ENCODE assay signal across 2 cellular contexts in genomic region chr18:3796434-3796833, GRCh38.
TF ChIP-seq lines count a peak whose summit lies in the region.

No MANE protein-coding gene starts in this region.

TF ChIP-seq in H1, 55 proteins besides CTCF, POLR2A, EP300 and RAD21:
- no peak for TF ChIP-seq NANOG (IDR thresholded peaks at IDR 0.05; ENCODE audit: insufficient read depth, low read depth, low read length, poor library complexity, severe bottlenecking)
- TF ChIP-seq TEAD4 (IDR thresholded peaks at IDR 0.05; ENCODE audit: low read depth, low read length), result no peak
- TF ChIP-seq FOSL1 (IDR thresholded peaks at IDR 0.05; ENCODE audit: insufficient read depth, low read depth, low read length), result no peak
- no peak for TF ChIP-seq ZNF274 (IDR thresholded peaks at IDR 0.05; ENCODE audit: borderline replicate concordance, extremely low read depth, low read length)
- no peak for TF ChIP-seq CEBPB (IDR thresholded peaks at IDR 0.05; ENCODE audit: low read depth, low read length)
- TF ChIP-seq NRF1 (IDR thresholded peaks at IDR 0.05; ENCODE audit: low read depth, low read length), result no peak
- TF ChIP-seq, protein P1, sequence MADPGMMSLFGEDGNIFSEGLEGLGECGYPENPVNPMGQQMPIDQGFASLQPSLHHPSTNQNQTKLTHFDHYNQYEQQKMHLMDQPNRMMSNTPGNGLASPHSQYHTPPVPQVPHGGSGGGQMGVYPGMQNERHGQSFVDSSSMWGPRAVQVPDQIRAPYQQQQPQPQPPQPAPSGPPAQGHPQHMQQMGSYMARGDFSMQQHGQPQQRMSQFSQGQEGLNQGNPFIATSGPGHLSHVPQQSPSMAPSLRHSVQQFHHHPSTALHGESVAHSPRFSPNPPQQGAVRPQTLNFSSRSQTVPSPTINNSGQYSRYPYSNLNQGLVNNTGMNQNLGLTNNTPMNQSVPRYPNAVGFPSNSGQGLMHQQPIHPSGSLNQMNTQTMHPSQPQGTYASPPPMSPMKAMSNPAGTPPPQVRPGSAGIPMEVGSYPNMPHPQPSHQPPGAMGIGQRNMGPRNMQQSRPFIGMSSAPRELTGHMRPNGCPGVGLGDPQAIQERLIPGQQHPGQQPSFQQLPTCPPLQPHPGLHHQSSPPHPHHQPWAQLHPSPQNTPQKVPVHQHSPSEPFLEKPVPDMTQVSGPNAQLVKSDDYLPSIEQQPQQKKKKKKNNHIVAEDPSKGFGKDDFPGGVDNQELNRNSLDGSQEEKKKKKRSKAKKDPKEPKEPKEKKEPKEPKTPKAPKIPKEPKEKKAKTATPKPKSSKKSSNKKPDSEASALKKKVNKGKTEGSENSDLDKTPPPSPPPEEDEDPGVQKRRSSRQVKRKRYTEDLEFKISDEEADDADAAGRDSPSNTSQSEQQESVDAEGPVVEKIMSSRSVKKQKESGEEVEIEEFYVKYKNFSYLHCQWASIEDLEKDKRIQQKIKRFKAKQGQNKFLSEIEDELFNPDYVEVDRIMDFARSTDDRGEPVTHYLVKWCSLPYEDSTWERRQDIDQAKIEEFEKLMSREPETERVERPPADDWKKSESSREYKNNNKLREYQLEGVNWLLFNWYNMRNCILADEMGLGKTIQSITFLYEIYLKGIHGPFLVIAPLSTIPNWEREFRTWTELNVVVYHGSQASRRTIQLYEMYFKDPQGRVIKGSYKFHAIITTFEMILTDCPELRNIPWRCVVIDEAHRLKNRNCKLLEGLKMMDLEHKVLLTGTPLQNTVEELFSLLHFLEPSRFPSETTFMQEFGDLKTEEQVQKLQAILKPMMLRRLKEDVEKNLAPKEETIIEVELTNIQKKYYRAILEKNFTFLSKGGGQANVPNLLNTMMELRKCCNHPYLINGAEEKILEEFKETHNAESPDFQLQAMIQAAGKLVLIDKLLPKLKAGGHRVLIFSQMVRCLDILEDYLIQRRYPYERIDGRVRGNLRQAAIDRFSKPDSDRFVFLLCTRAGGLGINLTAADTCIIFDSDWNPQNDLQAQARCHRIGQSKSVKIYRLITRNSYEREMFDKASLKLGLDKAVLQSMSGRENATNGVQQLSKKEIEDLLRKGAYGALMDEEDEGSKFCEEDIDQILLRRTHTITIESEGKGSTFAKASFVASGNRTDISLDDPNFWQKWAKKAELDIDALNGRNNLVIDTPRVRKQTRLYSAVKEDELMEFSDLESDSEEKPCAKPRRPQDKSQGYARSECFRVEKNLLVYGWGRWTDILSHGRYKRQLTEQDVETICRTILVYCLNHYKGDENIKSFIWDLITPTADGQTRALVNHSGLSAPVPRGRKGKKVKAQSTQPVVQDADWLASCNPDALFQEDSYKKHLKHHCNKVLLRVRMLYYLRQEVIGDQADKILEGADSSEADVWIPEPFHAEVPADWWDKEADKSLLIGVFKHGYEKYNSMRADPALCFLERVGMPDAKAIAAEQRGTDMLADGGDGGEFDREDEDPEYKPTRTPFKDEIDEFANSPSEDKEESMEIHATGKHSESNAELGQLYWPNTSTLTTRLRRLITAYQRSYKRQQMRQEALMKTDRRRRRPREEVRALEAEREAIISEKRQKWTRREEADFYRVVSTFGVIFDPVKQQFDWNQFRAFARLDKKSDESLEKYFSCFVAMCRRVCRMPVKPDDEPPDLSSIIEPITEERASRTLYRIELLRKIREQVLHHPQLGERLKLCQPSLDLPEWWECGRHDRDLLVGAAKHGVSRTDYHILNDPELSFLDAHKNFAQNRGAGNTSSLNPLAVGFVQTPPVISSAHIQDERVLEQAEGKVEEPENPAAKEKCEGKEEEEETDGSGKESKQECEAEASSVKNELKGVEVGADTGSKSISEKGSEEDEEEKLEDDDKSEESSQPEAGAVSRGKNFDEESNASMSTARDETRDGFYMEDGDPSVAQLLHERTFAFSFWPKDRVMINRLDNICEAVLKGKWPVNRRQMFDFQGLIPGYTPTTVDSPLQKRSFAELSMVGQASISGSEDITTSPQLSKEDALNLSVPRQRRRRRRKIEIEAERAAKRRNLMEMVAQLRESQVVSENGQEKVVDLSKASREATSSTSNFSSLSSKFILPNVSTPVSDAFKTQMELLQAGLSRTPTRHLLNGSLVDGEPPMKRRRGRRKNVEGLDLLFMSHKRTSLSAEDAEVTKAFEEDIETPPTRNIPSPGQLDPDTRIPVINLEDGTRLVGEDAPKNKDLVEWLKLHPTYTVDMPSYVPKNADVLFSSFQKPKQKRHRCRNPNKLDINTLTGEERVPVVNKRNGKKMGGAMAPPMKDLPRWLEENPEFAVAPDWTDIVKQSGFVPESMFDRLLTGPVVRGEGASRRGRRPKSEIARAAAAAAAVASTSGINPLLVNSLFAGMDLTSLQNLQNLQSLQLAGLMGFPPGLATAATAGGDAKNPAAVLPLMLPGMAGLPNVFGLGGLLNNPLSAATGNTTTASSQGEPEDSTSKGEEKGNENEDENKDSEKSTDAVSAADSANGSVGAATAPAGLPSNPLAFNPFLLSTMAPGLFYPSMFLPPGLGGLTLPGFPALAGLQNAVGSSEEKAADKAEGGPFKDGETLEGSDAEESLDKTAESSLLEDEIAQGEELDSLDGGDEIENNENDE (IDR thresholded peaks at IDR 0.05; ENCODE audit: insufficient replicate concordance, low read length), result no peak
- no peak for TF ChIP-seq EGR1 (IDR thresholded peaks at IDR 0.05; ENCODE audit: borderline replicate concordance, low read depth, low read length)
- TF ChIP-seq TCF12 (IDR thresholded peaks at IDR 0.05; ENCODE audit: low read depth, low read length), result no peak
- no peak for TF ChIP-seq JUN (IDR thresholded peaks at IDR 0.05; ENCODE audit: low read depth, low read length)
- TF ChIP-seq, protein P2, sequence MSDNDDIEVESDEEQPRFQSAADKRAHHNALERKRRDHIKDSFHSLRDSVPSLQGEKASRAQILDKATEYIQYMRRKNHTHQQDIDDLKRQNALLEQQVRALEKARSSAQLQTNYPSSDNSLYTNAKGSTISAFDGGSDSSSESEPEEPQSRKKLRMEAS (IDR thresholded peaks at IDR 0.05), result no peak
- TF ChIP-seq EZH2 (IDR thresholded peaks at IDR 0.05; ENCODE audit: low read depth, low read length, severe bottlenecking), result no peak
- TF ChIP-seq BCL11A (IDR thresholded peaks at IDR 0.05; ENCODE audit: low read depth in 2 of 2, low read length in 2 of 2), result no peak
- no peak for TF ChIP-seq SIRT6 (IDR thresholded peaks at IDR 0.05; ENCODE audit: low read length)
- no peak for TF ChIP-seq JUND (IDR thresholded peaks at IDR 0.05; ENCODE audit: low read length)
- TF ChIP-seq RXRA (IDR thresholded peaks at IDR 0.05; ENCODE audit: insufficient read depth, low read depth, low read length), result no peak
- no peak for TF ChIP-seq POLR2AphosphoS5 (IDR thresholded peaks at IDR 0.05; ENCODE audit: low read depth, low read length)
- TF ChIP-seq RFX5 (IDR thresholded peaks at IDR 0.05; ENCODE audit: borderline replicate concordance, low read depth, low read length), result no peak

TF ChIP-seq in neural cell, 6 proteins besides CTCF, POLR2A, EP300 and RAD21:
- TF ChIP-seq POLR2AphosphoS5 (IDR thresholded peaks at IDR 0.05), result peak; percentile 72
- TF ChIP-seq, protein P3, sequence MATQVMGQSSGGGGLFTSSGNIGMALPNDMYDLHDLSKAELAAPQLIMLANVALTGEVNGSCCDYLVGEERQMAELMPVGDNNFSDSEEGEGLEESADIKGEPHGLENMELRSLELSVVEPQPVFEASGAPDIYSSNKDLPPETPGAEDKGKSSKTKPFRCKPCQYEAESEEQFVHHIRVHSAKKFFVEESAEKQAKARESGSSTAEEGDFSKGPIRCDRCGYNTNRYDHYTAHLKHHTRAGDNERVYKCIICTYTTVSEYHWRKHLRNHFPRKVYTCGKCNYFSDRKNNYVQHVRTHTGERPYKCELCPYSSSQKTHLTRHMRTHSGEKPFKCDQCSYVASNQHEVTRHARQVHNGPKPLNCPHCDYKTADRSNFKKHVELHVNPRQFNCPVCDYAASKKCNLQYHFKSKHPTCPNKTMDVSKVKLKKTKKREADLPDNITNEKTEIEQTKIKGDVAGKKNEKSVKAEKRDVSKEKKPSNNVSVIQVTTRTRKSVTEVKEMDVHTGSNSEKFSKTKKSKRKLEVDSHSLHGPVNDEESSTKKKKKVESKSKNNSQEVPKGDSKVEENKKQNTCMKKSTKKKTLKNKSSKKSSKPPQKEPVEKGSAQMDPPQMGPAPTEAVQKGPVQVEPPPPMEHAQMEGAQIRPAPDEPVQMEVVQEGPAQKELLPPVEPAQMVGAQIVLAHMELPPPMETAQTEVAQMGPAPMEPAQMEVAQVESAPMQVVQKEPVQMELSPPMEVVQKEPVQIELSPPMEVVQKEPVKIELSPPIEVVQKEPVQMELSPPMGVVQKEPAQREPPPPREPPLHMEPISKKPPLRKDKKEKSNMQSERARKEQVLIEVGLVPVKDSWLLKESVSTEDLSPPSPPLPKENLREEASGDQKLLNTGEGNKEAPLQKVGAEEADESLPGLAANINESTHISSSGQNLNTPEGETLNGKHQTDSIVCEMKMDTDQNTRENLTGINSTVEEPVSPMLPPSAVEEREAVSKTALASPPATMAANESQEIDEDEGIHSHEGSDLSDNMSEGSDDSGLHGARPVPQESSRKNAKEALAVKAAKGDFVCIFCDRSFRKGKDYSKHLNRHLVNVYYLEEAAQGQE (IDR thresholded peaks at IDR 0.05; ENCODE audit: borderline replicate concordance), result no peak
